In genomic region chr19:19656451-19657396, GRCh38 we compare ENCODE assay signal across 1 cellular context.
TF ChIP-seq lines count a peak whose summit lies in the region.

No MANE protein-coding gene starts in this region.

TF ChIP-seq in HepG2, 621 proteins besides CTCF, POLR2A, EP300 and RAD21:
- peak; percentile 71 for TF ChIP-seq AGO2 (optimal IDR thresholded peaks at IDR 0.05; ENCODE audit: low read depth, low read length)
- TF ChIP-seq TCF7L2 (IDR thresholded peaks at IDR 0.05; ENCODE audit: low read depth, low read length) = no peak
- TF ChIP-seq ZBTB25 (CRISPR knock-in tag; IDR thresholded peaks at IDR 0.05) = no peak
- no peak for TF ChIP-seq MYPOP (CRISPR knock-in tag; IDR thresholded peaks at IDR 0.05)
- no peak for TF ChIP-seq ZNF24 (IDR thresholded peaks at IDR 0.05)
- TF ChIP-seq ZBTB10 (CRISPR knock-in tag; IDR thresholded peaks at IDR 0.05; ENCODE audit: borderline replicate concordance) = no peak
- TF ChIP-seq KAT2B (IDR thresholded peaks at IDR 0.05; ENCODE audit: borderline replicate concordance, low read depth, low read length) = no peak
- peak; percentile 73 for TF ChIP-seq RBFOX2 (IDR thresholded peaks at IDR 0.05; ENCODE audit: low read depth, low read length)
- TF ChIP-seq NFATC3 (CRISPR knock-in tag; IDR thresholded peaks at IDR 0.05) = no peak
- TF ChIP-seq SKIL (CRISPR knock-in tag; IDR thresholded peaks at IDR 0.05; ENCODE audit: borderline replicate concordance) = 0 out of 2 replicates have a peak, but pooled peaks have one; percentile 13
